30 cellular contexts compared by ENCODE assay signal in genomic region chr4:173272314-173272713, GRCh38.
"Had no signal": no experiment of that assay in that cellular context is flagged by ENCODE, and none has a peak within 500 bp of the region (broad histone marks: within the 10 kb centered on the region; RNA-seq: fewer than 3 reads in every experiment).

No MANE protein-coding gene starts in this region.

- DNase-seq: activated B cell treated with CpG ODN at 0.5 μM for 24 hours; activated CD4-positive, alpha-beta memory T cell treated with anti-CD3 and anti-CD28 coated beads for 36 hours; activated CD4-positive, alpha-beta T cell treated with anti-CD3 and anti-CD28 coated beads for 4 hours; activated CD4-positive, alpha-beta T cell treated with anti-CD3 and anti-CD28 coated beads, Interleukin-2, amount 10 ng/mL, durations not matched to agents 24 days and 14 days; activated CD4-positive, alpha-beta T cell treated with anti-CD3 and anti-CD28 coated beads, Interleukin-2, amount 50 U/mL, for 1 hour; activated CD4-positive, alpha-beta T cell treated with anti-CD3 and anti-CD28 coated beads, Interleukin-2, amount 50 U/mL, for 4 hours; activated CD4-positive, CD25-positive, alpha-beta regulatory T cell treated with anti-CD3 and anti-CD28 coated beads, Interleukin-2, amount 50 U/mL, for 72 hours; activated CD8-positive, alpha-beta memory T cell treated with anti-CD3 and anti-CD28 coated beads, Interleukin-2, amount 50 U/mL, for 4 hours; activated CD8-positive, alpha-beta T cell treated with anti-CD3 and anti-CD28 coated beads for 36 hours; activated effector memory CD4-positive, alpha-beta T cell treated with anti-CD3 and anti-CD28 coated beads, Interleukin-2, amount 50 U/mL, for 16 hours; activated gamma-delta T cell treated with Interleukin-2 at 50 U/mL for 16 hours; activated naive CD4-positive, alpha-beta T cell treated with anti-CD3 and anti-CD28 coated beads, Interleukin-2, amount 10 ng/mL, durations not matched to agents 7 days and 5 days; activated naive CD4-positive, alpha-beta T cell treated with Interleukin-2 at 50 U/mL for 16 hours; activated naive CD8-positive, alpha-beta T cell treated with anti-CD3 and anti-CD28 coated beads, Interleukin-2, amount 10 ng/mL, durations not matched to agents 7 days and 5 days; activated naive CD8-positive, alpha-beta T cell treated with anti-CD3 and anti-CD28 coated beads, Interleukin-2, amount 50 U/mL, for 24 hours; activated T-cell treated with anti-CD3 and anti-CD28 coated beads for 4 hours; activated T-cell treated with anti-CD3 and anti-CD28 coated beads, Interleukin-2, amount 50 U/mL, for 1 hour; activated T-cell treated with anti-CD3 and anti-CD28 coated beads, Interleukin-2, amount 50 U/mL, for 4 hours; activated T-cell treated with anti-CD3 and anti-CD28 coated beads, Interleukin-2, amount 50 U/mL, for 72 hours; amniotic stem cell; aorta; body of pancreas; brain microvascular endothelial cell; central memory CD4-positive, alpha-beta T cell; T-helper 1 cell; T-helper 2 cell; T-helper 9 cell had no signal

- H3K4me1 ChIP-seq: breast epithelium had no signal

- ATAC-seq: activated CD8-positive, alpha-beta T cell treated with anti-CD3 and anti-CD28 coated beads for 36 hours; activated naive CD8-positive, alpha-beta T cell treated with anti-CD3 and anti-CD28 coated beads, Interleukin-2, amount 50 U/mL, for 24 hours; activated T-cell treated with anti-CD3 and anti-CD28 coated beads, Interleukin-2, amount 50 U/mL, for 4 hours; activated T-cell treated with anti-CD3 and anti-CD28 coated beads, Interleukin-2, amount 50 U/mL, for 72 hours; activated T-helper 17 cell treated with anti-CD3 and anti-CD28 coated beads, Interleukin-2, amount 50 U/mL, for 72 hours; body of pancreas had no signal

- H3K27me3 ChIP-seq: body of pancreas, brain microvascular endothelial cell, breast epithelium had no signal

- H3K9me3 ChIP-seq: body of pancreas, breast epithelium had no signal

- H3K27ac ChIP-seq: body of pancreas, brain microvascular endothelial cell, breast epithelium, VCaP had no signal

- H3K4me3 ChIP-seq: body of pancreas, breast epithelium had no signal

- H3K36me3 ChIP-seq: brain microvascular endothelial cell, breast epithelium had no signal
